In the genomic region with DNA sequence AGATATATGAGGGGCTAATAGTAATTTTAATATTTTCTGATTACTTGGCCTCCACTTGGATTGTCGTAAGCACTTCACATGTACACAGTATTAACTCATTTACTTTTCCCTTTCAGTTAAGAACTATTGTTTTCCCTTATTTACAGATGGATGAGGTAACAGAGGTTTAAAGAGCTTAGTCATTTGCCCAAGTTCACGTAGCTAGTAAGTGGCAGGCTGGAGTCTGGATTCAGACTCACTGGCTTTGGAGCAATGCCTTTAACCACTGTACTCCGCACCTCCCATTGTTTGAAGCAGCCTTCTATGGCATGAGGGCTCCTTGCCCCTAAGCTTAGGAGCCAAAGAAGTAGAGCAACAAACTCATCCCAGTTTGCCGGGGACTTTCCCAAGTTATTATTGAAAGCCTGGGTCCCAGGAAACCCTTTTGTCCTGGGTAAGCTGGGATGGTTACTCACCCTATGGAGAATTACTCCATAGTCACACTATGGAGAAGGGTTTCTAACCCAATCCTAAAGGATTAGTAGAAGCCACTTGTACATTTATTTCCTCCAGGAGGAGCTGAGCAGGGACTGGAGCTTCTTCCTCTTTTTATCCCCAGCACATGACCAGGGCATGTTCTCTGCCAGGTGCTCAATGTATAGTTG, we compare ENCODE assay signal across 16 cellular contexts. TPM values are rescaled to one million over a fixed set of nuclear protein-coding genes. Genes with fewer than 3 reads are reported as not detected.
A peak's percentile ranks its signal among the peaks of the same experiment; 100 is the strongest.
DNase-seq lines count a peak whose midpoint lies in the region; ATAC-seq and TF ChIP-seq lines count a peak whose summit lies in the region.
"Had no signal": no experiment of that assay in that cellular context is flagged by ENCODE, and none has a peak within 500 bp of the region (broad histone marks: within the 10 kb centered on the region; RNA-seq: fewer than 3 reads in every experiment).

No MANE protein-coding gene starts in this region.

- no peak for ATAC-seq in GM19463 (IDR thresholded peaks at IDR 0.05; ENCODE audit: unreplicated experiment)
- ATAC-seq in WTC11, result no peak
- ATAC-seq in GM21723 (IDR thresholded peaks at IDR 0.05; ENCODE audit: unreplicated experiment), result no peak
- no peak for ATAC-seq in activated CD8-positive, alpha-beta T cell treated with anti-CD3 and anti-CD28 coated beads, Interleukin-2, amount 10 ng/mL, durations not matched to agents 7 days and 5 days
- ATAC-seq: left lobe of liver had no signal

- peaks cover 5% of the 10 kb centered on the region for H3K4me1 ChIP-seq in hepatocyte (ENCODE audit: insufficient read depth)

- H3K36me3 Mint-ChIP-seq in WTC11, result no peaks in the 10 kb centered on the region
- H3K36me3 Mint-ChIP-seq in activated CD8-positive, alpha-beta T cell treated with anti-CD3 and anti-CD28 coated beads, Interleukin-2, amount 10 ng/mL, durations not matched to agents 7 days and 5 days (ENCODE audit: low read depth), result no peaks in the 10 kb centered on the region
- H3K36me3 Mint-ChIP-seq: activated naive CD8-positive, alpha-beta T cell treated with anti-CD3 and anti-CD28 coated beads, Interleukin-2, amount 10 ng/mL, durations not matched to agents 7 days and 5 days had no signal

- TF ChIP-seq CTCF in AG04449 (IDR thresholded peaks at IDR 0.05; ENCODE audit: insufficient read depth, low read length, missing control alignments) (no peak), hepatocyte (IDR thresholded peaks at IDR 0.05; ENCODE audit: poor library complexity) (no peak), WTC11 (IDR thresholded peaks at IDR 0.05) (no peak)

- H3K4me3 ChIP-seq in AG04449 (ENCODE audit: low read depth, low read length), result no peak overlapping the region
- H3K4me3 ChIP-seq in hepatocyte, result no peak overlapping the region
- H3K4me3 ChIP-seq: BLaER1 had no signal

- peaks cover 4% of the 10 kb centered on the region; the same call in 1 of the 2 replicates for H3K27me3 Mint-ChIP-seq in WTC11 (ENCODE audit: low read depth)
- H3K27me3 Mint-ChIP-seq in activated CD8-positive, alpha-beta T cell treated with anti-CD3 and anti-CD28 coated beads, Interleukin-2, amount 10 ng/mL, durations not matched to agents 7 days and 5 days (ENCODE audit: low read depth), result peaks cover 28% of the 10 kb centered on the region

- WGBS in hepatocyte (ENCODE audit: low lambda C conversion rate, missing lambda C conversion rate), result 66% methylated on average over 4 of the region's 4 CpGs

- no peak overlapping the region for H3K27ac ChIP-seq in hepatocyte
- H3K27ac ChIP-seq: BLaER1 had no signal

- peak; percentile 68 for DNase-seq in AG04449 (ENCODE audit: low read depth, low spot score)
- DNase-seq in HS-5 (ENCODE audit: low read depth), result peak; percentile 51
- DNase-seq in astrocyte of the hippocampus (ENCODE audit: low read depth, low spot score), result peak; percentile 94
- DNase-seq in hepatocyte (ENCODE audit: low spot score), result peak; percentile 35
- DNase-seq in WTC11 (ENCODE audit: low spot score), result no peak
- DNase-seq in activated CD8-positive, alpha-beta T cell treated with anti-CD3 and anti-CD28 coated beads, Interleukin-2, amount 10 ng/mL, durations not matched to agents 7 days and 5 days, result no peak
- DNase-seq: activated CD8-positive, alpha-beta memory T cell treated with anti-CD3 and anti-CD28 coated beads, Interleukin-2, amount 50 U/mL, for 48 hours; activated naive CD8-positive, alpha-beta T cell treated with anti-CD3 and anti-CD28 coated beads, Interleukin-2, amount 10 ng/mL, durations not matched to agents 7 days and 5 days; glutamatergic neuron; NCI-H1417 treated with DMSO at 0.1 percent for 48 hours; NCI-H69; stimulated activated CD8-positive, alpha-beta memory T cell treated with anti-CD3 and anti-CD28 coated beads, Interleukin-4, amount 100 ng/mL, for 48 hours had no signal

- peaks cover 57% of the 10 kb centered on the region for H3K27me3 ChIP-seq in hepatocyte
- H3K27me3 ChIP-seq: BLaER1 had no signal

- no peak overlapping the region for H2AFZ ChIP-seq in hepatocyte

- POLR2A ChIA-PET in AG04449 (lab: Yijun Ruan, JAX) (interaction anchor here (0.8 to 1.7 kb wide), 5 partner anchors 13 to 90 kb away, joined by 3 to 7 read pairs (median 4); a partner anchor contains a TSS), WTC11 (lab: Charles Lee) (no interaction called here)
- POLR2A ChIA-PET in activated CD8-positive, alpha-beta T cell treated with anti-CD3 and anti-CD28 coated beads, Interleukin-2, amount 10 ng/mL, durations not matched to agents 7 days and 5 days (lab: Charles Lee), result no interaction called here

- H3K9me3 Mint-ChIP-seq in WTC11, result peaks cover 5% of the 10 kb centered on the region; the same call in 1 of the 2 replicates
- no peaks in the 10 kb centered on the region for H3K9me3 Mint-ChIP-seq in activated CD8-positive, alpha-beta T cell treated with anti-CD3 and anti-CD28 coated beads, Interleukin-2, amount 10 ng/mL, durations not matched to agents 7 days and 5 days (ENCODE audit: insufficient read depth)
- H3K9me3 Mint-ChIP-seq: activated naive CD8-positive, alpha-beta T cell treated with anti-CD3 and anti-CD28 coated beads, Interleukin-2, amount 10 ng/mL, durations not matched to agents 7 days and 5 days had no signal

- H3K9me3 ChIP-seq in hepatocyte (ENCODE audit: low read depth), result no peaks in the 10 kb centered on the region
- H3K9me3 ChIP-seq: BLaER1 had no signal

- no peak overlapping the region for H3K4me3 Mint-ChIP-seq in WTC11
- no peak overlapping the region for H3K4me3 Mint-ChIP-seq in activated CD8-positive, alpha-beta T cell treated with anti-CD3 and anti-CD28 coated beads, Interleukin-2, amount 10 ng/mL, durations not matched to agents 7 days and 5 days
- H3K4me3 Mint-ChIP-seq: activated naive CD8-positive, alpha-beta T cell treated with anti-CD3 and anti-CD28 coated beads, Interleukin-2, amount 10 ng/mL, durations not matched to agents 7 days and 5 days had no signal

- no peaks in the 10 kb centered on the region for H4K20me1 ChIP-seq in hepatocyte (ENCODE audit: insufficient read depth, poor library complexity, severe bottlenecking)
- H4K20me1 ChIP-seq: BLaER1 had no signal

- no peaks in the 10 kb centered on the region for H3K79me2 ChIP-seq in hepatocyte

- no peaks in the 10 kb centered on the region for H3K36me3 ChIP-seq in hepatocyte (replicated peaks; ENCODE audit: insufficient read depth, low read depth)
- H3K36me3 ChIP-seq: BLaER1 had no signal

- CTCF ChIA-PET in AG04449 (lab: Yijun Ruan, JAX) (interaction anchor here (0.7 to 1.4 kb wide), 6 partner anchors 11 to 472 kb away, joined by 3 to 6 read pairs (median 3); no protein-coding TSS in a partner anchor), WTC11 (lab: Charles Lee) (no interaction called here)
- CTCF ChIA-PET in activated CD8-positive, alpha-beta T cell treated with anti-CD3 and anti-CD28 coated beads, Interleukin-2, amount 10 ng/mL, durations not matched to agents 7 days and 5 days (lab: Charles Lee), result no interaction called here

- no peak overlapping the region for H3K27ac Mint-ChIP-seq in WTC11
- H3K27ac Mint-ChIP-seq in activated CD8-positive, alpha-beta T cell treated with anti-CD3 and anti-CD28 coated beads, Interleukin-2, amount 10 ng/mL, durations not matched to agents 7 days and 5 days, result no peak overlapping the region
- H3K27ac Mint-ChIP-seq: activated naive CD8-positive, alpha-beta T cell treated with anti-CD3 and anti-CD28 coated beads, Interleukin-2, amount 10 ng/mL, durations not matched to agents 7 days and 5 days had no signal

- peaks cover 4% of the 10 kb centered on the region; the same call in 1 of the 2 replicates for H3K4me1 Mint-ChIP-seq in WTC11
- peaks cover 7% of the 10 kb centered on the region for H3K4me1 Mint-ChIP-seq in activated CD8-positive, alpha-beta T cell treated with anti-CD3 and anti-CD28 coated beads, Interleukin-2, amount 10 ng/mL, durations not matched to agents 7 days and 5 days (ENCODE audit: low read depth)

- no peaks in the 10 kb centered on the region for H3K9me2 ChIP-seq in hepatocyte (replicated peaks; ENCODE audit: insufficient read depth)

- no peak overlapping the region for H3K4me2 ChIP-seq in hepatocyte
- H3K4me2 ChIP-seq: BLaER1 had no signal

TF ChIP-seq in WTC11, 78 proteins besides CTCF, POLR2A, EP300 and RAD21 (continues in another document):
- TF ChIP-seq, protein P1, sequence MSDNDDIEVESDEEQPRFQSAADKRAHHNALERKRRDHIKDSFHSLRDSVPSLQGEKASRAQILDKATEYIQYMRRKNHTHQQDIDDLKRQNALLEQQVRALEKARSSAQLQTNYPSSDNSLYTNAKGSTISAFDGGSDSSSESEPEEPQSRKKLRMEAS (CRISPR knock-in tag; IDR thresholded peaks at IDR 0.05), result no peak
- TF ChIP-seq FOXP1 (CRISPR knock-in tag; IDR thresholded peaks at IDR 0.05; ENCODE audit: borderline replicate concordance) (no peak), MYBL2 (CRISPR knock-in tag; IDR thresholded peaks at IDR 0.05) (no peak), ZBTB21 (CRISPR knock-in tag; IDR thresholded peaks at IDR 0.05; ENCODE audit: borderline replicate concordance) (no peak), ZNF219 (CRISPR knock-in tag; IDR thresholded peaks at IDR 0.05; ENCODE audit: borderline replicate concordance) (no peak)
- TF ChIP-seq, protein P2, sequence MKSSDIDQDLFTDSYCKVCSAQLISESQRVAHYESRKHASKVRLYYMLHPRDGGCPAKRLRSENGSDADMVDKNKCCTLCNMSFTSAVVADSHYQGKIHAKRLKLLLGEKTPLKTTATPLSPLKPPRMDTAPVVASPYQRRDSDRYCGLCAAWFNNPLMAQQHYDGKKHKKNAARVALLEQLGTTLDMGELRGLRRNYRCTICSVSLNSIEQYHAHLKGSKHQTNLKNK (CRISPR knock-in tag; IDR thresholded peaks at IDR 0.05), result no peak

RNA-seq across cellular contexts. Expression of a gene that starts 12.3 kb away (rescaled TPM):
- total RNA-seq in hepatocyte, result 2.0 and 3.1 TPM in 2 replicates
- 0.51 and 1.3 TPM in 2 replicates for polyA plus RNA-seq in hepatocyte
- total RNA-seq in WTC11 (2021), result 0.23 to 0.34 TPM (median 0.33 TPM) in 3 replicates
- total RNA-seq in activated CD8-positive, alpha-beta T cell treated with anti-CD3 and anti-CD28 coated beads, Interleukin-2, amount 10 ng/mL, durations not matched to agents 7 days and 5 days, result not detected
- total RNA-seq: activated naive CD8-positive, alpha-beta T cell treated with anti-CD3 and anti-CD28 coated beads, Interleukin-2, amount 10 ng/mL, durations not matched to agents 7 days and 5 days had no signal

RNA-seq across cellular contexts. Expression of a gene that starts 24.0 kb away (rescaled TPM):
- total RNA-seq in hepatocyte, result 0.36 TPM in 1 of 2 replicates, not detected in the other
- 0.30 and 0.96 TPM in 2 replicates for polyA plus RNA-seq in hepatocyte
- 0.18 to 0.28 TPM (median 0.21 TPM) in 3 replicates for total RNA-seq in WTC11 (2021)
- total RNA-seq in activated CD8-positive, alpha-beta T cell treated with anti-CD3 and anti-CD28 coated beads, Interleukin-2, amount 10 ng/mL, durations not matched to agents 7 days and 5 days, result not detected
- total RNA-seq: activated naive CD8-positive, alpha-beta T cell treated with anti-CD3 and anti-CD28 coated beads, Interleukin-2, amount 10 ng/mL, durations not matched to agents 7 days and 5 days had no signal

RNA-seq across cellular contexts. Expression of a gene that starts 35.6 kb away (rescaled TPM):
- total RNA-seq in hepatocyte, result 8.1 and 21.5 TPM in 2 replicates
- 11.5 and 15.3 TPM in 2 replicates for polyA plus RNA-seq in hepatocyte
- 14.1 to 15.7 TPM (median 15.3 TPM) in 3 replicates for total RNA-seq in WTC11 (2021)
- total RNA-seq in activated CD8-positive, alpha-beta T cell treated with anti-CD3 and anti-CD28 coated beads, Interleukin-2, amount 10 ng/mL, durations not matched to agents 7 days and 5 days, result 10 to 100 TPM; 22.8 to 25.9 TPM

Comparison
In these comparisons a context has a peak if more than half of its experiments do, and no peak if none do; other contexts are left out.
1. DNase-seq: peak in AG04449 (single experiment), HS-5 (single experiment), astrocyte of the hippocampus (single experiment) and hepatocyte (single experiment); none in WTC11 (single experiment) and activated CD8-positive, alpha-beta T cell treated with anti-CD3 and anti-CD28 coated beads, Interleukin-2, amount 10 ng/mL, durations not matched to agents 7 days and 5 days (single experiment).